17 cellular contexts compared by ENCODE assay signal in genomic region chr11:76231339-76231738, GRCh38. TPM values are rescaled to one million over a fixed set of nuclear protein-coding genes. Genes with fewer than 3 reads are reported as not detected.
A peak's percentile ranks its signal among the peaks of the same experiment; 100 is the strongest.
DNase-seq lines count a peak whose midpoint lies in the region; ATAC-seq, FAIRE-seq and TF ChIP-seq lines count a peak whose summit lies in the region.
"Had no signal": no experiment of that assay in that cellular context is flagged by ENCODE, and none has a peak within 500 bp of the region (broad histone marks: within the 10 kb centered on the region; RNA-seq: fewer than 3 reads in every experiment).

No MANE protein-coding gene starts in this region.

- no peaks in the 10 kb centered on the region for H3K9me3 ChIP-seq in K562 (replicated peaks; ENCODE audit: control insufficient read depth, insufficient read depth, low read depth, low read length)
- H3K9me3 ChIP-seq: MG63, Peyer's patch, SK-N-SH had no signal

- no peak for TF ChIP-seq CTCF in K562 (IDR thresholded peaks at IDR 0.05 in 2 of 3, conservative IDR thresholded peaks at IDR 0.05 in 1 of 3; ENCODE audit: insufficient read depth in 2 of 3, low read depth in 1 of 3, low read length in 3 of 3)

- peak overlapping the region; percentile 77 for H3K4me3 Mint-ChIP-seq in activated naive CD8-positive, alpha-beta T cell treated with anti-CD3 and anti-CD28 coated beads, Interleukin-2, amount 10 ng/mL, durations not matched to agents 7 days and 5 days
- no peak overlapping the region for H3K4me3 Mint-ChIP-seq in activated naive CD8-positive, alpha-beta T cell treated with anti-CD3 and anti-CD28 coated beads for 36 hours

- no peaks in the 10 kb centered on the region for H3K9me3 Mint-ChIP-seq in activated naive CD8-positive, alpha-beta T cell treated with anti-CD3 and anti-CD28 coated beads, Interleukin-2, amount 10 ng/mL, durations not matched to agents 7 days and 5 days
- peaks cover 5% of the 10 kb centered on the region for H3K9me3 Mint-ChIP-seq in activated naive CD8-positive, alpha-beta T cell treated with anti-CD3 and anti-CD28 coated beads for 36 hours

- BruUV-seq in K562 (replicated peaks; lab: Mats Ljungman, UMichigan): no TSS peak

- peaks cover 12 to 25% of the 10 kb centered on the region in 2 experiments for H3K4me1 ChIP-seq in K562 (replicated peaks in 1 of 2; ENCODE audit: control insufficient read depth in 2 of 2, insufficient read depth in 2 of 2, low read length in 2 of 2)

- in situ Hi-C loops in K562 (cut with MboI): no loop called here

- POLR2A ChIA-PET in activated naive CD8-positive, alpha-beta T cell treated with anti-CD3 and anti-CD28 coated beads, Interleukin-2, amount 10 ng/mL, durations not matched to agents 7 days and 5 days (lab: Charles Lee): interaction anchor here (3.5 kb wide), 1 partner anchor 23 kb away, joined by 29 read pairs; no protein-coding TSS in a partner anchor
- POLR2A ChIA-PET in K562 (lab: Yijun Ruan, JAX): no interaction called here

- peak overlapping the region; percentile 97 for H3K27ac Mint-ChIP-seq in activated naive CD8-positive, alpha-beta T cell treated with anti-CD3 and anti-CD28 coated beads, Interleukin-2, amount 10 ng/mL, durations not matched to agents 7 days and 5 days
- no peak overlapping the region for H3K27ac Mint-ChIP-seq in activated naive CD8-positive, alpha-beta T cell treated with anti-CD3 and anti-CD28 coated beads for 36 hours

- no peak overlapping the region for H2AFZ ChIP-seq in K562 (ENCODE audit: low read depth, low read length)

- intact Hi-C loops in K562 (cut with micrococcal nuclease): no loop called here

- H4K20me1 ChIP-seq in K562 (replicated peaks; ENCODE audit: control insufficient read depth, insufficient read depth, low read length): no peaks in the 10 kb centered on the region

- H3K4me2 ChIP-seq in K562 (ENCODE audit: insufficient read depth, low read length): no peak overlapping the region
- H3K4me2 ChIP-seq: SK-N-SH had no signal

- H3K4me1 Mint-ChIP-seq in activated naive CD8-positive, alpha-beta T cell treated with anti-CD3 and anti-CD28 coated beads, Interleukin-2, amount 10 ng/mL, durations not matched to agents 7 days and 5 days: peaks cover 58% of the 10 kb centered on the region
- peaks cover 50% of the 10 kb centered on the region for H3K4me1 Mint-ChIP-seq in activated naive CD8-positive, alpha-beta T cell treated with anti-CD3 and anti-CD28 coated beads for 36 hours

- CTCF ChIA-PET in K562 (lab: Yijun Ruan, JAX; ENCODE audit: low intra/inter-chr PET ratio): no interaction called here

- ATAC-seq in activated naive CD8-positive, alpha-beta T cell treated with anti-CD3 and anti-CD28 coated beads, Interleukin-2, amount 10 ng/mL, durations not matched to agents 7 days and 5 days (ENCODE audit: low read depth): no peak
- ATAC-seq in K562: no peak
- ATAC-seq: Right ventricle myocardium inferior had no signal

- WGBS in K562 (ENCODE audit: insufficient coverage, low coverage, missing lambda C conversion rate): 60% methylated on average over 6 of the region's 6 CpGs

- peaks cover 4% of the 10 kb centered on the region for H3K36me3 Mint-ChIP-seq in activated naive CD8-positive, alpha-beta T cell treated with anti-CD3 and anti-CD28 coated beads, Interleukin-2, amount 10 ng/mL, durations not matched to agents 7 days and 5 days
- peaks cover 6% of the 10 kb centered on the region for H3K36me3 Mint-ChIP-seq in activated naive CD8-positive, alpha-beta T cell treated with anti-CD3 and anti-CD28 coated beads for 36 hours

- no peaks in the 10 kb centered on the region for H3K27me3 Mint-ChIP-seq in activated naive CD8-positive, alpha-beta T cell treated with anti-CD3 and anti-CD28 coated beads, Interleukin-2, amount 10 ng/mL, durations not matched to agents 7 days and 5 days
- peaks cover 11% of the 10 kb centered on the region for H3K27me3 Mint-ChIP-seq in activated naive CD8-positive, alpha-beta T cell treated with anti-CD3 and anti-CD28 coated beads for 36 hours

- TF ChIP-seq EP300 in K562 (IDR thresholded peaks at IDR 0.05; ENCODE audit: low read length): no peak

- no peak for TF ChIP-seq POLR2A in K562 (conservative IDR thresholded peaks at IDR 0.05)

- peak; percentile 23 for FAIRE-seq in GM19239 (lab: Jason Lieb, UNC)
- no peak for FAIRE-seq in K562 (lab: Jason Lieb, UNC)

- H3K9ac ChIP-seq in K562 (ENCODE audit: insufficient read depth in 1 of 2, low read depth in 2 of 2, low read length in 2 of 2): no peak overlapping the region
- H3K9ac ChIP-seq: SK-N-SH had no signal

- H3K27me3 ChIP-seq in K562 (ENCODE audit: control insufficient read depth in 2 of 2, insufficient read depth in 2 of 2, low read length in 2 of 2): no peaks in the 10 kb centered on the region
- H3K27me3 ChIP-seq: MG63, Peyer's patch had no signal

- no peaks in the 10 kb centered on the region for H3K36me3 ChIP-seq in K562 (ENCODE audit: control insufficient read depth, insufficient read depth, low read length)
- H3K36me3 ChIP-seq: MG63, Peyer's patch had no signal

- TF ChIP-seq RAD21 in K562 (CRISPR knock-in tag; conservative IDR thresholded peaks at IDR 0.05 in 1 of 2, IDR thresholded peaks at IDR 0.05 in 1 of 2): no peak

- H3K9me1 ChIP-seq in K562 (ENCODE audit: control insufficient read depth, insufficient read depth, low read length): no peaks in the 10 kb centered on the region

- H3K79me2 ChIP-seq in K562 (ENCODE audit: control insufficient read depth, insufficient read depth, low read length): no peaks in the 10 kb centered on the region

- no peak overlapping the region for H3K27ac ChIP-seq in K562 (ENCODE audit: extremely low read depth, low read depth, low read length)

- no peak overlapping the region for H3K4me3 ChIP-seq in K562
- H3K4me3 ChIP-seq: MG63, Peyer's patch had no signal

- DNase-seq in activated naive CD8-positive, alpha-beta T cell treated with anti-CD3 and anti-CD28 coated beads, Interleukin-2, amount 10 ng/mL, durations not matched to agents 7 days and 5 days: no peak
- DNase-seq in activated naive CD8-positive, alpha-beta T cell treated with anti-CD3 and anti-CD28 coated beads for 36 hours: no peak
- DNase-seq in GM19239 (ENCODE audit: insufficient read length, low spot score): no peak
- no peak for DNase-seq in K562 (ENCODE audit: extremely low read depth in 1 of 4, low spot score in 3 of 4)
- DNase-seq in activated gamma-delta T cell (lab: John Stamatoyannopoulos, UW): no peak
- no peak for DNase-seq in effector CD8-positive, alpha-beta T cell (lab: John Stamatoyannopoulos, UW)
- DNase-seq in SIG-M5 (lab: John Stamatoyannopoulos, UW): no peak
- DNase-seq: GOT3, MG63, NCI-H1092 treated with DMSO at 0.1 percent for 48 hours, NCI-H1694, NCI-H2107, NCI-H2227 treated with DMSO at 0.1 percent for 48 hours, NCI-H524 treated with DMSO at 0.1 percent for 48 hours, SK-N-SH had no signal

TF ChIP-seq in K562, 482 proteins besides CTCF, POLR2A, EP300 and RAD21 (continues in another document):
- TF ChIP-seq ZFP36 (IDR thresholded peaks at IDR 0.05; ENCODE audit: low read depth, low read length, partially characterized antibody): peak; percentile 81
- TF ChIP-seq ZNF217 (CRISPR knock-in tag; IDR thresholded peaks at IDR 0.05): no peak
- TF ChIP-seq HSF4 (CRISPR knock-in tag; IDR thresholded peaks at IDR 0.05; ENCODE audit: borderline replicate concordance): no peak
- TF ChIP-seq CREM (IDR thresholded peaks at IDR 0.05; ENCODE audit: low read depth): no peak
- TF ChIP-seq ZFX (CRISPR knock-in tag; IDR thresholded peaks at IDR 0.05): no peak
- TF ChIP-seq BCOR (IDR thresholded peaks at IDR 0.05): no peak
- TF ChIP-seq RBM25 (IDR thresholded peaks at IDR 0.05; ENCODE audit: low read depth, low read length, severe bottlenecking): peak; percentile 80
- TF ChIP-seq TEAD4 (IDR thresholded peaks at IDR 0.05; ENCODE audit: low read length): no peak
- TF ChIP-seq TEAD4 (CRISPR knock-in tag; IDR thresholded peaks at IDR 0.05; ENCODE audit: borderline replicate concordance): no peak

RNA-seq across cellular contexts. Expression of gene WNT11, which starts 25.0 kb away (rescaled TPM):
- total RNA-seq in activated naive CD8-positive, alpha-beta T cell treated with anti-CD3 and anti-CD28 coated beads, Interleukin-2, amount 10 ng/mL, durations not matched to agents 7 days and 5 days: 1 to 10 TPM; 1.4 to 2.1 TPM
- not detected for total RNA-seq in activated naive CD8-positive, alpha-beta T cell treated with anti-CD3 and anti-CD28 coated beads for 36 hours
- total RNA-seq in K562 (2011; cell fraction: chromatin; rRNA removed; ENCODE audit: low replicate concordance): 0.28 and 0.58 TPM in 2 replicates
- 0.33 and 1.1 TPM in 2 replicates for total RNA-seq in K562 (2011; cell fraction: nucleolus; rRNA removed)
- total RNA-seq in K562 (2011; cell fraction: nucleoplasm; rRNA removed): 0.37 and 0.53 TPM in 2 replicates
- not detected in 2 replicates for total RNA-seq in K562 (2014; rRNA removed)
- not detected in 2 replicates for total RNA-seq in K562 (2014; rRNA removed; fragmentation: Illumina TruSeq; extraction: Trizol)
- total RNA-seq in K562 (2015; rRNA removed; fragmentation: Illumina TruSeq; extraction: Trizol): not detected in 2 replicates
- total RNA-seq in K562 (2021): 0.09 TPM in 1 of 2 replicates, not detected in the other
- 0.20 and 0.51 TPM in 2 replicates for polyA plus RNA-seq in K562 (2011; rRNA removed)
- polyA plus RNA-seq in K562 (2011; cell fraction: cytosol; rRNA removed): 0.69 and 1.4 TPM in 2 replicates
- polyA plus RNA-seq in K562 (2011; cell fraction: nucleus; rRNA removed): 0.37 and 0.65 TPM in 2 replicates
- polyA plus RNA-seq in K562 (2012): 0.22 and 0.37 TPM in 2 replicates
- polyA plus RNA-seq in K562 (2014; fragmentation: Illumina TruSeq; extraction: Trizol): 0.12 TPM in 1 of 2 replicates, not detected in the other
- under 1 TPM in 1 of 2 experiments, not detected in 1; 0.03 TPM for polyA plus RNA-seq in K562 (2014; fragmentation: Nextera tagmentation; extraction: Ambion mirVana)
- 0.05 TPM in 1 of 2 replicates, not detected in the other for polyA plus RNA-seq in K562 (2014; rRNA removed)
- polyA minus RNA-seq in K562 (2011; rRNA and poly(A)+ RNA removed): 0.28 TPM in 1 of 2 replicates, not detected in the other
- polyA minus RNA-seq in K562 (2011; cell fraction: cytosol; rRNA and poly(A)+ RNA removed): 1.8 TPM in 1 of 2 replicates, not detected in the other
- polyA minus RNA-seq in K562 (2011; cell fraction: nucleus; rRNA and poly(A)+ RNA removed): 0.56 TPM in 1 of 2 replicates, not detected in the other
